Comparison of ENCODE assay signal across 2 cellular contexts in genomic region chr12:1888923-1889322, GRCh38.
TF ChIP-seq lines count a peak whose summit lies in the region.

No MANE protein-coding gene starts in this region.

TF ChIP-seq in HepG2, 621 proteins besides CTCF, POLR2A, EP300 and RAD21:
- TF ChIP-seq RFXANK (CRISPR knock-in tag; IDR thresholded peaks at IDR 0.05) = no peak
- no peak for TF ChIP-seq CBFB (CRISPR knock-in tag; IDR thresholded peaks at IDR 0.05)
- no peak for TF ChIP-seq ZNF841 (CRISPR knock-in tag; IDR thresholded peaks at IDR 0.05; ENCODE audit: borderline replicate concordance)
- no peak for TF ChIP-seq TEAD3 (CRISPR knock-in tag; optimal IDR thresholded peaks at IDR 0.05; ENCODE audit: borderline replicate concordance)
- TF ChIP-seq MAFK (conservative IDR thresholded peaks at IDR 0.05 in 1 of 2, IDR thresholded peaks at IDR 0.05 in 1 of 2; ENCODE audit: low read length in 2 of 2) = peak; percentile 93 to 98
- no peak for TF ChIP-seq ZNF709 (CRISPR knock-in tag; IDR thresholded peaks at IDR 0.05)
- TF ChIP-seq ZNF451 (CRISPR knock-in tag; IDR thresholded peaks at IDR 0.05) = no peak
- TF ChIP-seq ZNF549 (CRISPR knock-in tag; IDR thresholded peaks at IDR 0.05) = no peak
- TF ChIP-seq MAFF (IDR thresholded peaks at IDR 0.05; ENCODE audit: low read depth, low read length) = peak; percentile 97
- no peak for TF ChIP-seq MEIS1 (CRISPR knock-in tag; IDR thresholded peaks at IDR 0.05; ENCODE audit: borderline replicate concordance)
- TF ChIP-seq ZNF296 (CRISPR knock-in tag; conservative IDR thresholded peaks at IDR 0.05) = no peak
- no peak for TF ChIP-seq ZNF484 (CRISPR knock-in tag; IDR thresholded peaks at IDR 0.05; ENCODE audit: borderline replicate concordance, low read depth)
- TF ChIP-seq HNF1A (IDR thresholded peaks at IDR 0.05; ENCODE audit: low read depth) = no peak
- no peak for TF ChIP-seq HNF1A (CRISPR knock-in tag; IDR thresholded peaks at IDR 0.05; ENCODE audit: borderline replicate concordance)
- TF ChIP-seq EED (CRISPR knock-in tag; IDR thresholded peaks at IDR 0.05) = no peak

TF ChIP-seq in K562, 482 proteins besides CTCF, POLR2A, EP300 and RAD21:
- TF ChIP-seq MAFK (IDR thresholded peaks at IDR 0.05; ENCODE audit: low read length) (peak; percentile 95), MAFF (IDR thresholded peaks at IDR 0.05; ENCODE audit: low read length) (peak; percentile 91), CBX8 (IDR thresholded peaks at IDR 0.05; ENCODE audit: borderline replicate concordance, extremely low read depth, low read depth, low read length, poor library complexity, severe bottlenecking) (no peak), MAFG (tag; conservative IDR thresholded peaks at IDR 0.05) (peak; percentile 84), C11orf30 (IDR thresholded peaks at IDR 0.05; ENCODE audit: low read depth) (peak; percentile 76), ZNF316 (IDR thresholded peaks at IDR 0.05) (peak; percentile 90), ZBTB17 (CRISPR knock-in tag; IDR thresholded peaks at IDR 0.05) (no peak)
TF ChIP-seq in K562: peak in this region for 5.
